19 cellular contexts compared by ENCODE assay signal in the genomic region with DNA sequence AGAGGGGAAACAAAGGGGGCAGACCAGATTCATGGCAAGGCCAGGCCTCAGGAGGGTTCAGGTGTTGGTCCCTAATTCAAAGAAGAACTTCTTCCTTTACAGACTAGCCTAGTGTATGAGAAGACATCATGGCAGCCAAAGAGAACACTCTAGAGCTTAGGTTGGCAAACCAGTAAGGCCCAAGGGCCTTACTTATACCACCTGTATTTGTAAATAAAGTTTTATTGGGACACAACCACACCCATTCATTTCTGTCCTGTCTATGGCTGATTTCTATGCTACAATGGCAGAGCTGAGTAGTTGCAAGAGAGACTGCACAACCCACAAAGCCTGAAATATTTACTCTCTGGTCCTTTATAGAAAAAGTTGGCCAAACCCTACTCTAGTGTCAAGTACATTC.
"Had no signal": no experiment of that assay in that cellular context is flagged by ENCODE, and none has a peak within 500 bp of the region (broad histone marks: within the 10 kb centered on the region; RNA-seq: fewer than 3 reads in every experiment).

No MANE protein-coding gene starts in this region.

- H3K9me2 ChIP-seq: SK-N-SH had no signal

- H2AFZ ChIP-seq: parathyroid adenoma had no signal

- H3K4me3 Mint-ChIP-seq: activated CD8-positive, alpha-beta T cell treated with anti-CD3 and anti-CD28 coated beads for 36 hours; central memory CD8-positive, alpha-beta T cell had no signal

- H3K4me2 ChIP-seq: SK-N-SH had no signal

- H3K27ac ChIP-seq: coronary artery, parathyroid adenoma had no signal

- DNase-seq: activated CD4-positive, alpha-beta T cell treated with anti-CD3 and anti-CD28 coated beads for 4 hours; activated CD8-positive, alpha-beta T cell treated with anti-CD3 and anti-CD28 coated beads for 36 hours; activated gamma-delta T cell; activated T-cell treated with anti-CD3 and anti-CD28 coated beads, Interleukin-2, amount 50 U/mL, for 48 hours; amygdala; foreskin fibroblast; kidney glomerular epithelial cell; retina; SK-N-SH; stimulated activated CD4-positive, alpha-beta T cell treated with anti-CD3 and anti-CD28 coated beads, Interleukin-15, amount 100 ng/mL, for 24 hours; stimulated activated CD4-positive, alpha-beta T cell treated with anti-CD3 and anti-CD28 coated beads, Interleukin-4, amount 100 ng/mL, for 1 hour; stimulated activated naive CD8-positive, alpha-beta T cell treated with anti-CD3 and anti-CD28 coated beads, Interleukin-15, Interleukin-2, amounts not matched to agents 100 U/mL and 50 U/mL, for 24 hours; T-helper 1 cell; trophoblast cell had no signal

- H3K4me3 ChIP-seq: coronary artery had no signal

- H3K9me3 ChIP-seq: SK-N-SH had no signal

- H3K27me3 Mint-ChIP-seq: activated CD8-positive, alpha-beta T cell treated with anti-CD3 and anti-CD28 coated beads for 36 hours; central memory CD8-positive, alpha-beta T cell had no signal

- H3K9me3 Mint-ChIP-seq: activated CD8-positive, alpha-beta T cell treated with anti-CD3 and anti-CD28 coated beads for 36 hours; activated naive CD4-positive, alpha-beta T cell treated with anti-CD3 and anti-CD28 coated beads, Interleukin-2, amount 50 U/mL, for 72 hours; brain; central memory CD8-positive, alpha-beta T cell had no signal

- H3K9ac ChIP-seq: parathyroid adenoma, SK-N-SH had no signal

- H3K27ac Mint-ChIP-seq: activated CD8-positive, alpha-beta T cell treated with anti-CD3 and anti-CD28 coated beads for 36 hours; activated naive CD4-positive, alpha-beta T cell treated with anti-CD3 and anti-CD28 coated beads, Interleukin-2, amount 50 U/mL, for 72 hours had no signal

- ATAC-seq: activated CD8-positive, alpha-beta T cell treated with anti-CD3 and anti-CD28 coated beads for 36 hours; activated naive CD4-positive, alpha-beta T cell treated with anti-CD3 and anti-CD28 coated beads, Interleukin-2, amount 50 U/mL, for 72 hours; stimulated activated naive CD8-positive, alpha-beta T cell treated with anti-CD3 and anti-CD28 coated beads, Interleukin-15, Interleukin-2, amounts not matched to agents 100 U/mL and 50 U/mL, for 24 hours had no signal
